ENCODE assay signal across 18 cellular contexts in genomic region chr14:64442300-64442988, GRCh38. TPM values are rescaled to one million over a fixed set of nuclear protein-coding genes. Genes with fewer than 3 reads are reported as not detected.
A peak's percentile ranks its signal among the peaks of the same experiment; 100 is the strongest.
DNase-seq lines count a peak whose midpoint lies in the region; ATAC-seq and TF ChIP-seq lines count a peak whose summit lies in the region.
"Had no signal": no experiment of that assay in that cellular context is flagged by ENCODE, and none has a peak within 500 bp of the region (broad histone marks: within the 10 kb centered on the region; RNA-seq: fewer than 3 reads in every experiment).

No MANE protein-coding gene starts in this region.

- 28 to 41% (median 37%) methylated on average over 17 of the region's 17 CpGs for WGBS in heart left ventricle, 4 donors
- 89 to 94% methylated on average over 17 of the region's 17 CpGs for WGBS in sigmoid colon, 2 donors

- no peaks in the 10 kb centered on the region for H3K27me3 Mint-ChIP-seq in nephron (ENCODE audit: low read depth)
- H3K27me3 Mint-ChIP-seq: activated CD4-positive, alpha-beta memory T cell treated with anti-CD3 and anti-CD28 coated beads for 36 hours; activated naive CD4-positive, alpha-beta T cell treated with anti-CD3 and anti-CD28 coated beads, Interleukin-2, amount 10 ng/mL, durations not matched to agents 7 days and 5 days; natural killer cell treated with Interleukin-12 subunit alpha and Interleukin-12 subunit beta and Interleukin-15 and Interleukin-18, amount 100 ng/mL, for 72 hours had no signal

- H3K27ac Mint-ChIP-seq in nephron: peak overlapping the region; percentile 52 to 92 (median 90)
- H3K27ac Mint-ChIP-seq: activated CD4-positive, alpha-beta memory T cell treated with anti-CD3 and anti-CD28 coated beads for 36 hours had no signal

- ATAC-seq in heart left ventricle: peak; percentile 70 to 86 (median 78)
- ATAC-seq: natural killer cell treated with Interleukin-12 subunit alpha and Interleukin-12 subunit beta and Interleukin-15 and Interleukin-18, amount 100 ng/mL, for 72 hours had no signal

- H3K4me1 Mint-ChIP-seq in nephron: peaks cover 25% of the 10 kb centered on the region

- TF ChIP-seq POLR2A in heart left ventricle (IDR thresholded peaks at IDR 0.05) (no peak), uterus (IDR thresholded peaks at IDR 0.05) (no peak), sigmoid colon (IDR thresholded peaks at IDR 0.05) (no peak)

- no peak overlapping the region for H3K4me3 Mint-ChIP-seq in nephron
- H3K4me3 Mint-ChIP-seq: activated CD4-positive, alpha-beta memory T cell treated with anti-CD3 and anti-CD28 coated beads for 36 hours; activated naive CD4-positive, alpha-beta T cell treated with anti-CD3 and anti-CD28 coated beads, Interleukin-2, amount 10 ng/mL, durations not matched to agents 7 days and 5 days had no signal

- H3K36me3 Mint-ChIP-seq in nephron (ENCODE audit: low read depth): peaks cover 50% of the 10 kb centered on the region

- no peak overlapping the region for H3K4me3 ChIP-seq in heart left ventricle
- no peak overlapping the region for H3K4me3 ChIP-seq in uterus
- no peak overlapping the region for H3K4me3 ChIP-seq in sigmoid colon
- H3K4me3 ChIP-seq: GM23248 had no signal

- H3K9me3 ChIP-seq in heart left ventricle (no peaks in the 10 kb centered on the region), uterus (no peaks in the 10 kb centered on the region), sigmoid colon (no peaks in the 10 kb centered on the region)

- peak overlapping the region in 11 of 12 donors; percentile 14 to 67 (median 51) for H3K27ac ChIP-seq in heart left ventricle
- peak overlapping the region; percentile 3 to 61 for H3K27ac ChIP-seq in uterus
- H3K27ac ChIP-seq in sigmoid colon: no peak overlapping the region
- H3K27ac ChIP-seq: 22Rv1, GM23248 had no signal

- H3K9me3 Mint-ChIP-seq in nephron: no peaks in the 10 kb centered on the region
- H3K9me3 Mint-ChIP-seq: activated CD4-positive, alpha-beta memory T cell treated with anti-CD3 and anti-CD28 coated beads for 36 hours; activated naive CD4-positive, alpha-beta T cell treated with anti-CD3 and anti-CD28 coated beads, Interleukin-2, amount 10 ng/mL, durations not matched to agents 7 days and 5 days had no signal

- peaks cover 0 to 29% (median 12%) of the 10 kb centered on the region in 12 donors for H3K4me1 ChIP-seq in heart left ventricle
- H3K4me1 ChIP-seq in uterus: no peaks in the 10 kb centered on the region
- peaks cover 0 to 14% (median 4%) of the 10 kb centered on the region in 4 donors for H3K4me1 ChIP-seq in sigmoid colon

- DNase-seq in NCI-H2227 (lab: John Stamatoyannopoulos, UW; ENCODE audit: unreplicated experiment): peak; percentile 31
- no peak for DNase-seq in NCI-H2227 treated with DMSO at 0.1 percent for 48 hours (lab: John Stamatoyannopoulos, UW)
- peak in 4 of 5 donors; percentile 22 to 39 (median 30) for DNase-seq in heart left ventricle
- DNase-seq in uterus: peak in 1 of 2 donors; percentile 30
- DNase-seq in sigmoid colon: no peak
- DNase-seq in hippocampal formation (lab: John Stamatoyannopoulos, UW): no peak
- DNase-seq in activated effector memory CD4-positive, alpha-beta T cell treated with Interleukin-2 at 50 U/mL for 16 hours: no peak
- DNase-seq: activated CD4-positive, alpha-beta memory T cell treated with anti-CD3 and anti-CD28 coated beads for 36 hours; activated naive CD4-positive, alpha-beta T cell treated with anti-CD3 and anti-CD28 coated beads, Interleukin-2, amount 10 ng/mL, durations not matched to agents 7 days and 5 days; activated T-cell treated with anti-CD3 and anti-CD28 coated beads for 4 hours; AML-193; GM23248; KG1; MV-4-11; NCI-H187 treated with DMSO at 0.1 percent for 48 hours had no signal

- no peak for TF ChIP-seq EP300 in sigmoid colon (IDR thresholded peaks at IDR 0.05)

- H3K36me3 ChIP-seq in heart left ventricle (peaks cover 0 to 72% (median 46%) of the 10 kb centered on the region in 9 donors), uterus (no peaks in the 10 kb centered on the region), sigmoid colon (peaks cover 0 to 50% (median 11%) of the 10 kb centered on the region in 4 donors)

- no peak for TF ChIP-seq CTCF in heart left ventricle (IDR thresholded peaks at IDR 0.05)
- no peak for TF ChIP-seq CTCF in nephron (IDR thresholded peaks at IDR 0.05; ENCODE audit: unreplicated experiment in 3 of 3)
- TF ChIP-seq CTCF in uterus (IDR thresholded peaks at IDR 0.05): no peak
- no peak for TF ChIP-seq CTCF in sigmoid colon (IDR thresholded peaks at IDR 0.05)

- H3K27me3 ChIP-seq in heart left ventricle (no peaks in the 10 kb centered on the region), uterus (no peaks in the 10 kb centered on the region), sigmoid colon (no peaks in the 10 kb centered on the region)

- intact Hi-C loops in heart left ventricle (cut with DNase I): no loop called here
- intact Hi-C loops in uterus (cut with DNase I; ENCODE audit: low total_unique reads): no loop called here
- intact Hi-C loops in sigmoid colon (cut with DNase I): no loop called here

RNA-seq across cellular contexts. Expression of gene AKAP5, which starts 22.9 kb away (rescaled TPM):
- total RNA-seq in heart left ventricle (under 1 TPM in 8 of 9 donors, not detected in 1; 0.12 to 0.61 (median 0.21) TPM), uterus (1 to 10 TPM in 2 of 4 donors, under 1 TPM in 2; 0.51 to 5.3 (median 2.8) TPM), sigmoid colon (1 to 10 TPM in 1 of 4 donors, under 1 TPM in 3; 0.33 to 1.7 (median 0.76) TPM)
- polyA plus RNA-seq in heart left ventricle (under 1 TPM; 0.08 TPM), sigmoid colon (1 to 10 TPM; 2.0 to 7.2 (median 4.4) TPM)

RNA-seq across cellular contexts. Expression of gene MTHFD1, which starts 54.3 kb away (rescaled TPM):
- total RNA-seq in heart left ventricle (10 to 100 TPM; 39.0 to 72.1 (median 60.4) TPM), uterus (100 to 1,000 TPM in 1 of 4 donors, 10 to 100 TPM in 3; 13.5 to 145 (median 50.0) TPM), sigmoid colon (10 to 100 TPM; 20.5 to 36.0 (median 26.1) TPM)
- polyA plus RNA-seq in heart left ventricle (10 to 100 TPM; 45.3 to 50.8 TPM), sigmoid colon (10 to 100 TPM; 12.0 to 45.6 (median 16.9) TPM)

Comparison
In these comparisons a context has a peak if more than half of its experiments do, and no peak if none do; other contexts are left out.
1. DNase-seq: peak in NCI-H2227 (single experiment) and heart left ventricle (4 of 5); none in NCI-H2227 treated with DMSO at 0.1 percent for 48 hours (single experiment), sigmoid colon (single experiment), hippocampal formation (0 of 2) and activated effector memory CD4-positive, alpha-beta T cell treated with Interleukin-2 at 50 U/mL for 16 hours (single experiment).
2. H3K27ac ChIP-seq: peak in heart left ventricle (11 of 12) and uterus (2 of 2); none in sigmoid colon (0 of 4).